In the genomic region with DNA sequence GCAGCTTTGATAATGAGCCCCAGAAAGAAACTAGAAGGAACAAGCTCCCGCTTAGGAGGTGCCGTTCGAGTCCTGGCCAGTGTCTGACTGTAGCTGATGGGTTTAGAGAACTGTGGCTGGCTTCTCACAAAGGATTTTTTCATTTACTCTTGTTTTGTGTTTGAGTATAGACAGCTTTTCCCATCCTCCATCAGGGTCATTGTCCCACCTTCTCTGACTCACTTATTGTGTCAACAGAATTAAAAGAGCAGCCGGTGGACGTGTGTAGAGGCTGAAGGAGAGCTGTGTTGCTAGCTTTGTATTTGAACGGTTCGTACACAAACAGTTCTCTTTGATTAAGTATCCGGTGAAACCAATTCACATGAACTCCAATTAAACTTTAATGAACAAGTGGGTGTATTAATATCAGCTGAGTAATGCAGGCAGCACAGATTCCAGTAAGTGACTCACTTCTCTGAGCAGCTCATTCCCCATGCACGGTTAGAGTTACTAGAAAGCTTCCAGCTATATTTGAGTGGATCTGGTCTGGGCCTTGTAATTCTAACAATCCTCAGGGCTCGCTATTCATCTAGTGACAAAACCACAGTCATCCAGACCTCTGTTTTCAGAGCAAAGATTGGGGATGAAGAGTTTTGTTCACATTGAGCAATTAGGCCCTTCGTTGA, we compare ENCODE assay signal across 8 cellular contexts.
DNase-seq lines count a peak whose midpoint lies in the region; ATAC-seq and TF ChIP-seq lines count a peak whose summit lies in the region.

No MANE protein-coding gene starts in this region.

- no peak overlapping the region for H3K4me3 Mint-ChIP-seq in activated CD8-positive, alpha-beta T cell treated with anti-CD3 and anti-CD28 coated beads for 36 hours
- H3K4me3 Mint-ChIP-seq in activated CD8-positive, alpha-beta T cell treated with anti-CD3 and anti-CD28 coated beads, Interleukin-2, amount 10 ng/mL, durations not matched to agents 7 days and 5 days = no peak overlapping the region

- DNase-seq in activated CD8-positive, alpha-beta T cell treated with anti-CD3 and anti-CD28 coated beads for 36 hours = no peak
- DNase-seq in activated CD8-positive, alpha-beta T cell treated with anti-CD3 and anti-CD28 coated beads, Interleukin-2, amount 10 ng/mL, durations not matched to agents 7 days and 5 days = no peak
- peak; percentile 79 for DNase-seq in SHP77 treated with DMSO at 0.1 percent for 48 hours (lab: John Stamatoyannopoulos, UW)
- peak; percentile 99 for DNase-seq in foreskin melanocyte
- DNase-seq in retinal pigment epithelial cell (ENCODE audit: low read depth) = peak; percentile 97
- DNase-seq in germinal center (ENCODE audit: low spot score) = no peak

- peaks cover 2% of the 10 kb centered on the region for H3K9me3 Mint-ChIP-seq in activated CD8-positive, alpha-beta T cell treated with anti-CD3 and anti-CD28 coated beads for 36 hours
- no peaks in the 10 kb centered on the region for H3K9me3 Mint-ChIP-seq in activated CD8-positive, alpha-beta T cell treated with anti-CD3 and anti-CD28 coated beads, Interleukin-2, amount 10 ng/mL, durations not matched to agents 7 days and 5 days (ENCODE audit: insufficient read depth)

- peak overlapping the region; percentile 23 for H3K4me3 ChIP-seq in retinal pigment epithelial cell (ENCODE audit: low read length)

- H3K36me3 Mint-ChIP-seq in activated CD8-positive, alpha-beta T cell treated with anti-CD3 and anti-CD28 coated beads for 36 hours (ENCODE audit: low read depth) = peaks cover 9% of the 10 kb centered on the region
- H3K36me3 Mint-ChIP-seq in activated CD8-positive, alpha-beta T cell treated with anti-CD3 and anti-CD28 coated beads, Interleukin-2, amount 10 ng/mL, durations not matched to agents 7 days and 5 days (ENCODE audit: low read depth) = peaks cover 26% of the 10 kb centered on the region

- H3K27ac Mint-ChIP-seq in activated CD8-positive, alpha-beta T cell treated with anti-CD3 and anti-CD28 coated beads for 36 hours = peak overlapping the region; percentile 27
- no peak overlapping the region for H3K27ac Mint-ChIP-seq in activated CD8-positive, alpha-beta T cell treated with anti-CD3 and anti-CD28 coated beads, Interleukin-2, amount 10 ng/mL, durations not matched to agents 7 days and 5 days

- TF ChIP-seq CTCF in activated CD8-positive, alpha-beta T cell treated with anti-CD3 and anti-CD28 coated beads for 36 hours (IDR thresholded peaks at IDR 0.05) = no peak
- TF ChIP-seq CTCF in retinal pigment epithelial cell (conservative IDR thresholded peaks at IDR 0.05; ENCODE audit: low read depth, low read length) = no peak

- CTCF ChIA-PET in activated CD8-positive, alpha-beta T cell treated with anti-CD3 and anti-CD28 coated beads for 36 hours (lab: Charles Lee) = interaction anchor here (0.9 to 2.4 kb wide), 3 partner anchors 13 to 554 kb away, joined by 3 to 11 read pairs (median 4); no protein-coding TSS in a partner anchor
- CTCF ChIA-PET in activated CD8-positive, alpha-beta T cell treated with anti-CD3 and anti-CD28 coated beads, Interleukin-2, amount 10 ng/mL, durations not matched to agents 7 days and 5 days (lab: Charles Lee) = interaction anchor here (0.9 to 1.3 kb wide), 6 partner anchors 9 to 660 kb away, joined by 3 to 6 read pairs (median 4); no protein-coding TSS in a partner anchor

- no peaks in the 10 kb centered on the region for H3K27me3 Mint-ChIP-seq in activated CD8-positive, alpha-beta T cell treated with anti-CD3 and anti-CD28 coated beads for 36 hours
- H3K27me3 Mint-ChIP-seq in activated CD8-positive, alpha-beta T cell treated with anti-CD3 and anti-CD28 coated beads, Interleukin-2, amount 10 ng/mL, durations not matched to agents 7 days and 5 days (ENCODE audit: low read depth) = no peaks in the 10 kb centered on the region

- ATAC-seq in activated CD8-positive, alpha-beta T cell treated with anti-CD3 and anti-CD28 coated beads for 36 hours = no peak
- no peak for ATAC-seq in activated CD8-positive, alpha-beta T cell treated with anti-CD3 and anti-CD28 coated beads, Interleukin-2, amount 10 ng/mL, durations not matched to agents 7 days and 5 days
- no peak for ATAC-seq in GM18517 (IDR thresholded peaks at IDR 0.05; ENCODE audit: unreplicated experiment)
- ATAC-seq in GM18868 (IDR thresholded peaks at IDR 0.05; ENCODE audit: unreplicated experiment) = no peak

- intact Hi-C loops in activated CD8-positive, alpha-beta T cell treated with anti-CD3 and anti-CD28 coated beads for 36 hours (cut with micrococcal nuclease) = loop anchor here (10.0 kb wide), 1 partner anchor 230 kb away; no protein-coding TSS in a partner anchor

- peaks cover 71% of the 10 kb centered on the region for H3K4me1 Mint-ChIP-seq in activated CD8-positive, alpha-beta T cell treated with anti-CD3 and anti-CD28 coated beads for 36 hours (ENCODE audit: low read depth)
- peaks cover 58% of the 10 kb centered on the region for H3K4me1 Mint-ChIP-seq in activated CD8-positive, alpha-beta T cell treated with anti-CD3 and anti-CD28 coated beads, Interleukin-2, amount 10 ng/mL, durations not matched to agents 7 days and 5 days (ENCODE audit: low read depth)

- POLR2A ChIA-PET in activated CD8-positive, alpha-beta T cell treated with anti-CD3 and anti-CD28 coated beads for 36 hours (lab: Charles Lee) = interaction anchor here (0.9 to 1.1 kb wide), 3 partner anchors 9 to 28 kb away, joined by 3 to 5 read pairs (median 4); no protein-coding TSS in a partner anchor
- POLR2A ChIA-PET in activated CD8-positive, alpha-beta T cell treated with anti-CD3 and anti-CD28 coated beads, Interleukin-2, amount 10 ng/mL, durations not matched to agents 7 days and 5 days (lab: Charles Lee) = interaction anchor here (0.9 to 1.4 kb wide), 2 partner anchors 11 to 549 kb away, joined by 3 to 4 read pairs; a partner anchor contains a TSS

Comparison
In these comparisons a context has a peak if more than half of its experiments do, and no peak if none do; other contexts are left out.
1. DNase-seq: peak in SHP77 treated with DMSO at 0.1 percent for 48 hours (single experiment), foreskin melanocyte (single experiment) and retinal pigment epithelial cell (single experiment); none in activated CD8-positive, alpha-beta T cell treated with anti-CD3 and anti-CD28 coated beads for 36 hours (single experiment), activated CD8-positive, alpha-beta T cell treated with anti-CD3 and anti-CD28 coated beads, Interleukin-2, amount 10 ng/mL, durations not matched to agents 7 days and 5 days (single experiment) and germinal center (single experiment).